Comparison of ENCODE assay signal across 23 cellular contexts in genomic region chr2:134023854-134024253, GRCh38.
"Had no signal": no experiment of that assay in that cellular context is flagged by ENCODE, and none has a peak within 500 bp of the region (broad histone marks: within the 10 kb centered on the region; RNA-seq: fewer than 3 reads in every experiment).

No MANE protein-coding gene starts in this region.

- H3K9me3 Mint-ChIP-seq: activated B cell treated with CpG ODN at 0.5 μM for 24 hours; activated CD4-positive, alpha-beta memory T cell treated with anti-CD3 and anti-CD28 coated beads for 36 hours; activated CD4-positive, alpha-beta T cell treated with anti-CD3 and anti-CD28 coated beads, Interleukin-2, amount 10 ng/mL, durations not matched to agents 7 days and 5 days; activated naive CD4-positive, alpha-beta T cell treated with anti-CD3 and anti-CD28 coated beads, Interleukin-2, amount 10 ng/mL, durations not matched to agents 7 days and 5 days; activated naive CD8-positive, alpha-beta T cell treated with anti-CD3 and anti-CD28 coated beads, Interleukin-2, amount 10 ng/mL, durations not matched to agents 7 days and 5 days; activated T-cell treated with anti-CD3 and anti-CD28 coated beads, Interleukin-2, amount 50 U/mL, for 4 hours; T-helper 1 cell treated with Interleukin-12 subunit alpha and Interleukin-12 subunit beta and Interleukin-4 antibody, amounts not matched to agents 30 μg/mL and 1 μg/mL, for 36 hours had no signal

- H3K4me3 Mint-ChIP-seq: activated B cell treated with CpG ODN at 0.5 μM for 24 hours; activated CD4-positive, alpha-beta memory T cell treated with anti-CD3 and anti-CD28 coated beads for 36 hours; activated CD4-positive, alpha-beta T cell treated with anti-CD3 and anti-CD28 coated beads, Interleukin-2, amount 10 ng/mL, durations not matched to agents 7 days and 5 days; activated naive CD4-positive, alpha-beta T cell treated with anti-CD3 and anti-CD28 coated beads, Interleukin-2, amount 10 ng/mL, durations not matched to agents 7 days and 5 days; activated naive CD8-positive, alpha-beta T cell treated with anti-CD3 and anti-CD28 coated beads, Interleukin-2, amount 10 ng/mL, durations not matched to agents 7 days and 5 days; activated T-cell treated with anti-CD3 and anti-CD28 coated beads, Interleukin-2, amount 50 U/mL, for 4 hours; T-helper 1 cell treated with Interleukin-12 subunit alpha and Interleukin-12 subunit beta and Interleukin-4 antibody, amounts not matched to agents 30 μg/mL and 1 μg/mL, for 36 hours had no signal

- H3K36me3 ChIP-seq: breast epithelium, Peyer's patch, SJSA1 had no signal

- H3K36me3 Mint-ChIP-seq: activated CD4-positive, alpha-beta memory T cell treated with anti-CD3 and anti-CD28 coated beads for 36 hours; activated naive CD4-positive, alpha-beta T cell treated with anti-CD3 and anti-CD28 coated beads, Interleukin-2, amount 10 ng/mL, durations not matched to agents 7 days and 5 days; activated naive CD8-positive, alpha-beta T cell treated with anti-CD3 and anti-CD28 coated beads, Interleukin-2, amount 10 ng/mL, durations not matched to agents 7 days and 5 days had no signal

- H3K27me3 ChIP-seq: Peyer's patch, SJSA1 had no signal

- H3K27ac Mint-ChIP-seq: activated B cell treated with CpG ODN at 0.5 μM for 24 hours; activated CD4-positive, alpha-beta memory T cell treated with anti-CD3 and anti-CD28 coated beads for 36 hours; activated CD4-positive, alpha-beta T cell treated with anti-CD3 and anti-CD28 coated beads, Interleukin-2, amount 10 ng/mL, durations not matched to agents 7 days and 5 days; activated naive CD4-positive, alpha-beta T cell treated with anti-CD3 and anti-CD28 coated beads, Interleukin-2, amount 10 ng/mL, durations not matched to agents 7 days and 5 days; activated naive CD8-positive, alpha-beta T cell treated with anti-CD3 and anti-CD28 coated beads, Interleukin-2, amount 10 ng/mL, durations not matched to agents 7 days and 5 days; T-helper 1 cell treated with Interleukin-12 subunit alpha and Interleukin-12 subunit beta and Interleukin-4 antibody, amounts not matched to agents 30 μg/mL and 1 μg/mL, for 36 hours had no signal

- H3K4me1 ChIP-seq: breast epithelium, SJSA1 had no signal

- H3K27ac ChIP-seq: breast epithelium, Peyer's patch, SJSA1 had no signal

- H3K4me3 ChIP-seq: breast epithelium, K562, Peyer's patch, SJSA1 had no signal

- DNase-seq: activated B cell treated with CpG ODN at 0.5 μM for 24 hours; activated CD4-positive, alpha-beta memory T cell treated with anti-CD3 and anti-CD28 coated beads for 36 hours; activated CD4-positive, alpha-beta T cell treated with anti-CD3 and anti-CD28 coated beads, Interleukin-2, amount 10 ng/mL, durations not matched to agents 7 days and 5 days; activated CD8-positive, alpha-beta memory T cell treated with anti-CD3 and anti-CD28 coated beads for 24 hours; activated gamma-delta T cell treated with Interleukin-2 at 50 U/mL for 16 hours; activated naive CD4-positive, alpha-beta T cell treated with anti-CD3 and anti-CD28 coated beads, Interleukin-2, amount 10 ng/mL, durations not matched to agents 7 days and 5 days; activated naive CD8-positive, alpha-beta T cell treated with anti-CD3 and anti-CD28 coated beads, Interleukin-2, amount 10 ng/mL, durations not matched to agents 7 days and 5 days; activated T-cell treated with anti-CD3 and anti-CD28 coated beads, Interleukin-2, amount 50 U/mL, for 4 hours; aorta; caudate nucleus; Kasumi-1; NCI-H1105 treated with DMSO at 0.1 percent for 48 hours; NCI-H1436 treated with DMSO at 0.1 percent for 48 hours; NCI-H187; NCI-H2081; NCI-H524; Peyer's patch; SHP77 had no signal

- H3K9me3 ChIP-seq: breast epithelium, Peyer's patch, SJSA1 had no signal

- ATAC-seq: activated T-cell treated with anti-CD3 and anti-CD28 coated beads, Interleukin-2, amount 50 U/mL, for 4 hours; K562; SK-N-SH treated with all-trans-retinoic acid at 6 μM for 48 hours had no signal
